33 cellular contexts compared by ENCODE assay signal in the genomic region with DNA sequence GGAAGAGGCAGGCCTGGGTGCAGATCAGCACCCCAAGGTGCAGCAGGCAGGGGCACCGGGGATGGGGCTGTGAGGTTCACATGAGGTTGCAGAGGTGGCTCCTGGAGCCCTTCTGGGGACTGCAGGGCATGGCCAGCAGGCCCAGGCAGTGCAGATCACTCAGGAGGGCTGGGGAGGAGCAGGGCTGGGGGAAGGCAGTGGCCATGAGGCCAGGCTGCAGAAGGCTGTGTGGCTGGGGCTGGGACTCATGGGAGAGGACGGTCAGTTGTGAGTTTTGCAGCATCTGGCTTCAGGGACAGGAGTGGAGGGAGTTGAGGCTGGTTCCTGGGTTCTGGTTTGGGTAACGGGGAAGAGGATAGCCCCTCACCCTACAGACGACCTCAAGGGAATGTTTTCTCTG. TPM values are rescaled to one million over a fixed set of nuclear protein-coding genes. Genes with fewer than 3 reads are reported as not detected.
"Had no signal": no experiment of that assay in that cellular context is flagged by ENCODE, and none has a peak within 500 bp of the region (broad histone marks: within the 10 kb centered on the region; RNA-seq: fewer than 3 reads in every experiment).

No MANE protein-coding gene starts in this region.

- ATAC-seq: activated T-cell treated with anti-CD3 and anti-CD28 coated beads, Interleukin-2, amount 50 U/mL, for 4 hours; body of pancreas; left lobe of liver; lower lobe of right lung; naive thymus-derived CD4-positive, alpha-beta T cell; psoas muscle; right cardiac atrium; upper lobe of right lung; WTC11 had no signal

- H3K27me3 ChIP-seq: cardiac muscle cell, ovary had no signal

- H3K36me3 ChIP-seq: cardiac muscle cell, lower lobe of right lung, neutrophil, ovary, thyroid gland, upper lobe of right lung had no signal

- H3K27me3 Mint-ChIP-seq: stimulated activated naive CD8-positive, alpha-beta T cell treated with anti-CD3 and anti-CD28 coated beads, Interleukin-15, Interleukin-2, amounts not matched to agents 100 ng/mL and 50 ng/mL, for 24 hours had no signal

- H3K27ac ChIP-seq: body of pancreas, cardiac muscle cell, lower lobe of right lung, neutrophil, ovary, psoas muscle, thyroid gland, upper lobe of right lung had no signal

- H3K9me3 ChIP-seq: body of pancreas, lower lobe of right lung, neutrophil, ovary, psoas muscle, thyroid gland, upper lobe of right lung had no signal

- H3K4me1 ChIP-seq: body of pancreas, psoas muscle, thyroid gland, upper lobe of right lung had no signal

- H3K27ac Mint-ChIP-seq: activated naive CD4-positive, alpha-beta T cell treated with anti-CD3 and anti-CD28 coated beads, Interleukin-2, amount 10 ng/mL, durations not matched to agents 7 days and 5 days; stimulated activated naive CD8-positive, alpha-beta T cell treated with anti-CD3 and anti-CD28 coated beads, Interleukin-15, Interleukin-2, amounts not matched to agents 100 ng/mL and 50 ng/mL, for 24 hours; T-helper 1 cell treated with Interleukin-12 subunit alpha and Interleukin-12 subunit beta and Interleukin-4 antibody, amounts not matched to agents 30 μg/mL and 1 μg/mL, for 36 hours had no signal

- H3K4me3 ChIP-seq: body of pancreas, cardiac muscle cell, lower lobe of right lung, ovary, psoas muscle, thyroid gland, upper lobe of right lung had no signal

- H3K36me3 Mint-ChIP-seq: activated naive CD4-positive, alpha-beta T cell treated with anti-CD3 and anti-CD28 coated beads, Interleukin-2, amount 10 ng/mL, durations not matched to agents 7 days and 5 days; naive thymus-derived CD4-positive, alpha-beta T cell; WTC11 had no signal

- H3K4me3 Mint-ChIP-seq: activated naive CD4-positive, alpha-beta T cell treated with anti-CD3 and anti-CD28 coated beads, Interleukin-2, amount 10 ng/mL, durations not matched to agents 7 days and 5 days; activated T-cell treated with anti-CD3 and anti-CD28 coated beads, Interleukin-2, amount 50 U/mL, for 4 hours; naive thymus-derived CD4-positive, alpha-beta T cell; stimulated activated naive CD8-positive, alpha-beta T cell treated with anti-CD3 and anti-CD28 coated beads, Interleukin-15, Interleukin-2, amounts not matched to agents 100 ng/mL and 50 ng/mL, for 24 hours; T-helper 1 cell treated with Interleukin-12 subunit alpha and Interleukin-12 subunit beta and Interleukin-4 antibody, amounts not matched to agents 30 μg/mL and 1 μg/mL, for 36 hours; WTC11 had no signal

- H3K9me3 Mint-ChIP-seq: activated naive CD4-positive, alpha-beta T cell treated with anti-CD3 and anti-CD28 coated beads, Interleukin-2, amount 10 ng/mL, durations not matched to agents 7 days and 5 days; activated T-cell treated with anti-CD3 and anti-CD28 coated beads, Interleukin-2, amount 50 U/mL, for 4 hours; naive thymus-derived CD4-positive, alpha-beta T cell; stimulated activated naive CD8-positive, alpha-beta T cell treated with anti-CD3 and anti-CD28 coated beads, Interleukin-15, Interleukin-2, amounts not matched to agents 100 ng/mL and 50 ng/mL, for 24 hours; T-helper 1 cell treated with Interleukin-12 subunit alpha and Interleukin-12 subunit beta and Interleukin-4 antibody, amounts not matched to agents 30 μg/mL and 1 μg/mL, for 36 hours; WTC11 had no signal

- DNase-seq: activated CD4-positive, alpha-beta T cell treated with anti-CD3 and anti-CD28 coated beads, Interleukin-2, amount 50 U/mL, for 48 hours; activated CD8-positive, alpha-beta memory T cell treated with anti-CD3 and anti-CD28 coated beads, Interleukin-2, amount 50 U/mL, for 48 hours; activated effector memory CD4-positive, alpha-beta T cell treated with Interleukin-2 at 50 U/mL for 16 hours; activated naive CD4-positive, alpha-beta T cell treated with anti-CD3 and anti-CD28 coated beads, Interleukin-2, amount 10 ng/mL, durations not matched to agents 7 days and 5 days; activated T-cell treated with anti-CD3 and anti-CD28 coated beads, Interleukin-2, amount 50 U/mL, for 4 hours; anterior cingulate cortex; body of pancreas; cortex of kidney; erythroblast; foreskin fibroblast; lower lobe of right lung; naive thymus-derived CD4-positive, alpha-beta T cell; ovary; psoas muscle; right cardiac atrium; stimulated activated CD4-positive, alpha-beta T cell treated with anti-CD3 and anti-CD28 coated beads, Interleukin-12 subunit alpha, Interleukin-12 subunit beta, amount 100 ng/mL, for 4 hours; stimulated activated CD4-positive, alpha-beta T cell treated with anti-CD3 and anti-CD28 coated beads, Interleukin-4, amount 100 ng/mL, for 4 hours; substantia nigra; T1000; thyroid gland; upper lobe of right lung had no signal

RNA-seq across cellular contexts. Expression of a gene that starts 7.3 kb away (rescaled TPM):
- total RNA-seq: activated CD8-positive, alpha-beta memory T cell treated with anti-CD3 and anti-CD28 coated beads for 36 hours; activated T-cell treated with anti-CD3 and anti-CD28 coated beads, Interleukin-2, amount 50 U/mL, for 4 hours; body of pancreas; cardiac muscle cell; cerebellum; fibroblast of lung; kidney epithelial cell; left lobe of liver; lower lobe of right lung; mesenteric fat pad; psoas muscle; right cardiac atrium; skeletal muscle tissue; thyroid gland; upper lobe of right lung had no signal
- polyA plus RNA-seq: fibroblast of lung, ovary, right cardiac atrium had no signal

RNA-seq across cellular contexts. Expression of a gene that starts 55.0 kb away (rescaled TPM):
- polyA plus RNA-seq: naive thymus-derived CD4-positive, alpha-beta T cell had no signal
